In genomic region chr4:140131663-140132229, GRCh38 we compare ENCODE assay signal across 11 cellular contexts.
"Had no signal": no experiment of that assay in that cellular context is flagged by ENCODE, and none has a peak within 500 bp of the region (broad histone marks: within the 10 kb centered on the region; RNA-seq: fewer than 3 reads in every experiment).

No MANE protein-coding gene starts in this region.

- H3K27ac Mint-ChIP-seq: activated CD4-positive, alpha-beta memory T cell treated with anti-CD3 and anti-CD28 coated beads, Interleukin-2, amount 10 ng/mL, durations not matched to agents 7 days and 5 days; nephron progenitor cell had no signal

- ATAC-seq: activated CD4-positive, CD25-positive, alpha-beta regulatory T cell treated with anti-CD3 and anti-CD28 coated beads, Interleukin-2, amount 50 U/mL, for 24 hours; gastrocnemius medialis; heart right ventricle; left lung; sciatic nerve had no signal

- H3K4me3 Mint-ChIP-seq: activated CD4-positive, alpha-beta memory T cell treated with anti-CD3 and anti-CD28 coated beads, Interleukin-2, amount 10 ng/mL, durations not matched to agents 7 days and 5 days; nephron progenitor cell had no signal

- H3K4me1 ChIP-seq: uterus had no signal

- H3K9me3 ChIP-seq: gastrocnemius medialis, heart right ventricle, left lung, thyroid gland, uterus had no signal

- H3K9me3 Mint-ChIP-seq: activated CD4-positive, alpha-beta memory T cell treated with anti-CD3 and anti-CD28 coated beads, Interleukin-2, amount 10 ng/mL, durations not matched to agents 7 days and 5 days; nephron progenitor cell had no signal

- H3K27ac ChIP-seq: cardiac muscle cell, gastrocnemius medialis, heart right ventricle, left lung, thyroid gland, uterus had no signal

- H3K27me3 ChIP-seq: cardiac muscle cell, gastrocnemius medialis, heart right ventricle, left lung, thyroid gland, uterus had no signal

- H3K36me3 ChIP-seq: cardiac muscle cell, gastrocnemius medialis, heart right ventricle, left lung, thyroid gland, uterus had no signal

- DNase-seq: activated CD4-positive, alpha-beta memory T cell treated with anti-CD3 and anti-CD28 coated beads, Interleukin-2, amount 10 ng/mL, durations not matched to agents 7 days and 5 days; activated CD8-positive, alpha-beta memory T cell treated with anti-CD3 and anti-CD28 coated beads, Interleukin-2, amount 50 U/mL, for 48 hours; gastrocnemius medialis; heart right ventricle; left lung; nephron progenitor cell; thyroid gland; uterus had no signal

- H3K4me3 ChIP-seq: cardiac muscle cell, gastrocnemius medialis, heart right ventricle, left lung, thyroid gland, uterus had no signal
